Comparison of ENCODE assay signal across 24 cellular contexts in genomic region chr3:62203152-62203551, GRCh38.
"Had no signal": no experiment of that assay in that cellular context is flagged by ENCODE, and none has a peak within 500 bp of the region (broad histone marks: within the 10 kb centered on the region; RNA-seq: fewer than 3 reads in every experiment).

No MANE protein-coding gene starts in this region.

- H3K36me3 ChIP-seq: ovary, right lobe of liver, uterus had no signal

- DNase-seq: cortex of kidney; gastrocnemius medialis; head of caudate nucleus; kidney; mesendoderm; midbrain; naive thymus-derived CD4-positive, alpha-beta T cell; occipital lobe; ovary; posterior cingulate gyrus; retina; right lobe of liver; stimulated activated CD4-positive, alpha-beta T cell treated with anti-CD3 and anti-CD28 coated beads, Interleukin-12 subunit alpha, Interleukin-12 subunit beta, amount 100 ng/mL, for 4 hours; stimulated activated CD4-positive, alpha-beta T cell treated with anti-CD3 and anti-CD28 coated beads, Interleukin-1b, Interleukin-23, amount 100 ng/mL, for 48 hours; stimulated activated CD4-positive, alpha-beta T cell treated with anti-CD3 and anti-CD28 coated beads, Interleukin-4, amount 100 ng/mL, for 1 hour; stimulated activated CD8-positive, alpha-beta memory T cell treated with anti-CD3 and anti-CD28 coated beads, Interleukin-4, amount 100 ng/mL, for 48 hours; stimulated activated naive CD4-positive, alpha-beta T cell treated with Interleukin-2 at 50 U/mL for 16 hours; uterus had no signal

- H3K4me1 ChIP-seq: gastrocnemius medialis, right lobe of liver, tibial nerve, upper lobe of left lung, uterus had no signal

- H3K9me3 ChIP-seq: gastrocnemius medialis, ovary, right lobe of liver, thoracic aorta, tibial nerve, upper lobe of left lung, uterus had no signal

- H3K27ac ChIP-seq: gastrocnemius medialis, ovary, right lobe of liver, thoracic aorta, tibial nerve, upper lobe of left lung, uterus had no signal

- H3K4me2 ChIP-seq: smooth muscle cell had no signal

- H3K27me3 ChIP-seq: gastrocnemius medialis, ovary, right lobe of liver, tibial nerve, upper lobe of left lung, uterus had no signal

- FAIRE-seq: kidney had no signal

- H3K4me3 ChIP-seq: gastrocnemius medialis, lung, ovary, right lobe of liver, smooth muscle cell, thoracic aorta, tibial nerve, upper lobe of left lung, uterus had no signal

- ATAC-seq: gastrocnemius medialis; left lobe of liver; naive thymus-derived CD4-positive, alpha-beta T cell had no signal
